In the genomic region with DNA sequence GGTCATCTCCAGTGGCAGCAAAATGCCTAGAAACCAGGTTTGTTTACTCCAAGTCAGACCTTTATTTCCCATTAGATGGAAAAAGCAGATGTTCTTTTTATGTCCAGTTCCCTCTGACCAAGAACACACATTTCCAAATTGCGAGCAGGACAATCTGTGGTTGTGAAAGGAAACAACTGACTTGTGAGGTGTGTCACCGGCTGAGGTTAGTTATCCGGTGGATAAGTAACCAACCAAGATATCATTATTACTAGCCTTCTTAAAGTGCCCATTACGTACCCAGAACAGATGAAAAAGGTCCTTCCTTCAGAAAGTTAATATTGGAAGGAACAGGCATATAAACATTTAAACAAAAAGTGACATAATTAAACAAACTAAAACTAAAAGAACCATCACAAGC, we compare ENCODE assay signal across 9 cellular contexts.
A peak's percentile ranks its signal among the peaks of the same experiment; 100 is the strongest.
DNase-seq lines count a peak whose midpoint lies in the region; ATAC-seq and TF ChIP-seq lines count a peak whose summit lies in the region.
"Had no signal": no experiment of that assay in that cellular context is flagged by ENCODE, and none has a peak within 500 bp of the region (broad histone marks: within the 10 kb centered on the region; RNA-seq: fewer than 3 reads in every experiment).

No MANE protein-coding gene starts in this region.

- peaks cover 23% of the 10 kb centered on the region for H3K36me3 Mint-ChIP-seq in stimulated activated effector memory CD8-positive, alpha-beta T cell treated with anti-CD3 and anti-CD28 coated beads, Interleukin-12 subunit alpha, Interleukin-12 subunit beta, amount 100 ng/mL, for 72 hours
- peaks cover 19% of the 10 kb centered on the region for H3K36me3 Mint-ChIP-seq in activated CD4-positive, alpha-beta T cell treated with anti-CD3 and anti-CD28 coated beads, Interleukin-2, amount 10 ng/mL, durations not matched to agents 7 days and 5 days (ENCODE audit: low read depth)

- H3K9me3 ChIP-seq in esophagus muscularis mucosa = no peaks in the 10 kb centered on the region
- H3K9me3 ChIP-seq in OCI-LY7 (ENCODE audit: low read length) = no peaks in the 10 kb centered on the region

- H3K27ac Mint-ChIP-seq in stimulated activated effector memory CD8-positive, alpha-beta T cell treated with anti-CD3 and anti-CD28 coated beads, Interleukin-12 subunit alpha, Interleukin-12 subunit beta, amount 100 ng/mL, for 72 hours = peak overlapping the region; percentile 23
- no peak overlapping the region for H3K27ac Mint-ChIP-seq in activated CD4-positive, alpha-beta T cell treated with anti-CD3 and anti-CD28 coated beads, Interleukin-2, amount 10 ng/mL, durations not matched to agents 7 days and 5 days

- TF ChIP-seq CTCF in esophagus muscularis mucosa (IDR thresholded peaks at IDR 0.05) = no peak
- TF ChIP-seq CTCF in OCI-LY7 (conservative IDR thresholded peaks at IDR 0.05; ENCODE audit: low read length) = no peak

- no peak for TF ChIP-seq POLR2A in esophagus muscularis mucosa (IDR thresholded peaks at IDR 0.05; ENCODE audit: low read depth)

- no peaks in the 10 kb centered on the region for H3K9me3 Mint-ChIP-seq in stimulated activated effector memory CD8-positive, alpha-beta T cell treated with anti-CD3 and anti-CD28 coated beads, Interleukin-12 subunit alpha, Interleukin-12 subunit beta, amount 100 ng/mL, for 72 hours
- no peaks in the 10 kb centered on the region for H3K9me3 Mint-ChIP-seq in activated CD4-positive, alpha-beta T cell treated with anti-CD3 and anti-CD28 coated beads, Interleukin-2, amount 10 ng/mL, durations not matched to agents 7 days and 5 days

- H3K4me1 Mint-ChIP-seq in stimulated activated effector memory CD8-positive, alpha-beta T cell treated with anti-CD3 and anti-CD28 coated beads, Interleukin-12 subunit alpha, Interleukin-12 subunit beta, amount 100 ng/mL, for 72 hours = peaks cover under 1% of the 10 kb centered on the region
- H3K4me1 Mint-ChIP-seq in activated CD4-positive, alpha-beta T cell treated with anti-CD3 and anti-CD28 coated beads, Interleukin-2, amount 10 ng/mL, durations not matched to agents 7 days and 5 days = peaks cover 15% of the 10 kb centered on the region

- H3K27me3 ChIP-seq in esophagus muscularis mucosa = no peaks in the 10 kb centered on the region

- DNase-seq in esophagus muscularis mucosa (ENCODE audit: extremely low spot score) (no peak), SHP77 treated with DMSO at 0.1 percent for 48 hours (lab: John Stamatoyannopoulos, UW) (no peak), OCI-LY7 (ENCODE audit: low spot score) (no peak), NCI-H226 (no peak)
- DNase-seq in stimulated activated effector memory CD8-positive, alpha-beta T cell treated with anti-CD3 and anti-CD28 coated beads, Interleukin-12 subunit alpha, Interleukin-12 subunit beta, amount 100 ng/mL, for 72 hours (ENCODE audit: low spot score in 2 of 2) = no peak
- no peak for DNase-seq in activated CD4-positive, alpha-beta T cell treated with anti-CD3 and anti-CD28 coated beads, Interleukin-2, amount 10 ng/mL, durations not matched to agents 7 days and 5 days

- WGBS in esophagus muscularis mucosa = 16% methylated on average over 4 of the region's 4 CpGs

- H3K36me3 ChIP-seq in esophagus muscularis mucosa (no peaks in the 10 kb centered on the region), OCI-LY7 (ENCODE audit: insufficient read depth, low read length) (no peaks in the 10 kb centered on the region; the same call in 1 of the 2 replicates)

- POLR2A ChIA-PET in OCI-LY7 (lab: Charles Lee) = interaction anchor here (1.1 kb wide), 1 partner anchor 10 kb away, joined by 3 read pairs; no protein-coding TSS in a partner anchor
- POLR2A ChIA-PET in activated CD4-positive, alpha-beta T cell treated with anti-CD3 and anti-CD28 coated beads, Interleukin-2, amount 10 ng/mL, durations not matched to agents 7 days and 5 days (lab: Charles Lee) = no interaction called here

- CTCF ChIA-PET in OCI-LY7 (lab: Charles Lee; ENCODE audit: unreplicated experiment) = no interaction called here
- CTCF ChIA-PET in activated CD4-positive, alpha-beta T cell treated with anti-CD3 and anti-CD28 coated beads, Interleukin-2, amount 10 ng/mL, durations not matched to agents 7 days and 5 days (lab: Charles Lee) = interaction anchor here (1.9 to 2.5 kb wide), 3 partner anchors 10 to 14 kb away, joined by 4 to 8 read pairs (median 7); no protein-coding TSS in a partner anchor

- no peak overlapping the region for H2AFZ ChIP-seq in OCI-LY7 (ENCODE audit: low read length)

- H3K9me2 ChIP-seq in OCI-LY7 (ENCODE audit: insufficient read depth, low read length) = no peaks in the 10 kb centered on the region

- H4K20me1 ChIP-seq in OCI-LY7 (ENCODE audit: insufficient read depth, low read length) = no peaks in the 10 kb centered on the region

- no peak overlapping the region for H3K4me3 Mint-ChIP-seq in stimulated activated effector memory CD8-positive, alpha-beta T cell treated with anti-CD3 and anti-CD28 coated beads, Interleukin-12 subunit alpha, Interleukin-12 subunit beta, amount 100 ng/mL, for 72 hours
- no peak overlapping the region for H3K4me3 Mint-ChIP-seq in activated CD4-positive, alpha-beta T cell treated with anti-CD3 and anti-CD28 coated beads, Interleukin-2, amount 10 ng/mL, durations not matched to agents 7 days and 5 days

- intact Hi-C loops in esophagus muscularis mucosa (cut with DNase I) (loop anchor here (5.0 to 10.0 kb wide), 4 partner anchors 256 to 628 kb away; partner anchors contain the start of gene ZFP36L2), OCI-LY7 (cut with micrococcal nuclease; ENCODE audit: unreplicated experiment) (loop anchor here (5.0 kb wide), 1 partner anchor 656 kb away; no protein-coding TSS in a partner anchor)

- no peaks in the 10 kb centered on the region for H3K79me2 ChIP-seq in OCI-LY7 (ENCODE audit: insufficient read depth, low read depth, low read length)

- peak; percentile 50 for TF ChIP-seq EP300 in esophagus muscularis mucosa (IDR thresholded peaks at IDR 0.05)

- H3K4me3 ChIP-seq in esophagus muscularis mucosa = peak overlapping the region in 1 of 4 donors; percentile 4
- H3K4me3 ChIP-seq in OCI-LY7 (ENCODE audit: low read depth, low read length, poor library complexity, severe bottlenecking) = no peak overlapping the region
- H3K4me3 ChIP-seq: SK-N-MC had no signal

- ATAC-seq in GM19438 (IDR thresholded peaks at IDR 0.05; ENCODE audit: low read depth, unreplicated experiment) = peak; percentile 75
- ATAC-seq in HG03439 (IDR thresholded peaks at IDR 0.05; ENCODE audit: unreplicated experiment) = peak; percentile 52
- peak; percentile 73 for ATAC-seq in stimulated activated effector memory CD8-positive, alpha-beta T cell treated with anti-CD3 and anti-CD28 coated beads, Interleukin-12 subunit alpha, Interleukin-12 subunit beta, amount 100 ng/mL, for 72 hours

- H3K4me1 ChIP-seq in esophagus muscularis mucosa (peaks cover 22 to 43% (median 36%) of the 10 kb centered on the region in 4 donors), OCI-LY7 (ENCODE audit: insufficient read depth, low read length, poor library complexity, severe bottlenecking) (no peaks in the 10 kb centered on the region)

- H3K4me2 ChIP-seq in OCI-LY7 (ENCODE audit: low read length) = no peak overlapping the region

- H3K27ac ChIP-seq in esophagus muscularis mucosa (replicated peaks in 1 of 4) (peak overlapping the region; percentile 62 to 77 (median 71)), OCI-LY7 (ENCODE audit: low read depth, low read length, poor library complexity, severe bottlenecking) (no peak overlapping the region)
- H3K27ac ChIP-seq: SK-N-MC had no signal

- BruUV-seq in OCI-LY7 (replicated peaks; lab: Mats Ljungman, UMichigan) = no TSS peak

- H3K27me3 Mint-ChIP-seq in activated CD4-positive, alpha-beta T cell treated with anti-CD3 and anti-CD28 coated beads, Interleukin-2, amount 10 ng/mL, durations not matched to agents 7 days and 5 days = no peaks in the 10 kb centered on the region
